ENCODE assay signal across 9 cellular contexts in the genomic region with DNA sequence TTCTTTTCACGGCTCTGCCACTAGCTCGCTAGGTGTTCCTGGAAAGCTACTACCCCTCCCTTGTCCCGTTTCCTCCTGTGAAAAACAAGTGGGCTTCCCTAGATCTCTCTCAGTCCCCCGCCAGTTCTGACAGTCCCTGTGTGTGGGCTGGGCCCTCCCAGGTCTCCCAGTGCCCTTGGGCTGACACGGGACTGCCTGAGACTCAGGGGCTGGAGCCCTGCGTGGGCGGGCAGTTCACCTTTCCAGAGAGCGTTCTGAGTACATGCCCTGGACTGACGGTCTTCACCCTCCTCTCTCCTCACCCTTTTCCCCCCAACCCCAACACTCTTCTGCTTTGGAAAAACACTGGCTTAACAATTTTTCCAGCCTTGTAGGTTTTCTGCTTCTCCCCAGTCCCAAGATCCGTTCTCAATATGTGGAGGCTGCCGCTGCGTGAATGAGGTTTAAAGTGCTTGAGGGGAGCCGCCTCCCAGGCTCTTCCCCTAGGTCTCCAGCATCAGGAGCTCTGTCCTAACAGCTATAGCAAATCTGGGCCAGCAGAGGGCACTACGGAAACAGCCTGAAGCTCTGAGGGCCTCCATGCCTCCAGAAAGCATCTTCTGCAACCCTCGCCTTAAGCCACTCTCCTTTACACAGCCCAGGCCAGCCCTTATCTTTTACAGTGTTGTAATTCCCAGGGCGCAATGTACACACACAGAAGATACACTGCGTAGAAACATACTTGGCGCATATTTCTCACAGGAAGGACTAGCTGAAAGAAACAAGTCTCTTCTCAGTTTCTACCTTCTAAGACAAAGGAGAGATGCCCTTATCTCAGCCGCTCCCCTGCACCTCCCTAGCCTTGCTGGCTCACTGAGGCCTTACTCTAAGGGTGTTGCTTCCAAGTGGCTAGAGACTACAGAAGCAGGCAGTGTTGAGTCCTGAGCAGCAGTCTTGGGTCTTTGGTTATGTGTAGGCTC. TPM values are rescaled to one million over a fixed set of nuclear protein-coding genes. Genes with fewer than 3 reads are reported as not detected.
A peak's percentile ranks its signal among the peaks of the same experiment; 100 is the strongest.
DNase-seq lines count a peak whose midpoint lies in the region; ATAC-seq and TF ChIP-seq lines count a peak whose summit lies in the region.
"Had no signal": no experiment of that assay in that cellular context is flagged by ENCODE, and none has a peak within 500 bp of the region (broad histone marks: within the 10 kb centered on the region; RNA-seq: fewer than 3 reads in every experiment).

No MANE protein-coding gene starts in this region.

- DNase-seq in Calu3 (peak; percentile 59), HT1080 (ENCODE audit: low read depth) (peak; percentile 43), astrocyte of the hippocampus (ENCODE audit: low read depth, low spot score) (peak; percentile 12), myocyte (ENCODE audit: low read depth) (peak; percentile 28), NCI-H1105 treated with DMSO at 0.1 percent for 48 hours (lab: John Stamatoyannopoulos, UW) (no peak), DMS114 treated with DMSO at 0.1 percent for 48 hours (lab: John Stamatoyannopoulos, UW; ENCODE audit: unreplicated experiment) (no peak)

- peak; percentile 37 for TF ChIP-seq CTCF in Calu3 (IDR thresholded peaks at IDR 0.05; ENCODE audit: unreplicated experiment)

- ATAC-seq in GM19455 (IDR thresholded peaks at IDR 0.05; ENCODE audit: unreplicated experiment) (peak; percentile 82), SK-N-SH treated with all-trans-retinoic acid at 6 μM for 48 hours (peak; percentile 96)

- H3K9me3 Mint-ChIP-seq in Calu3 (ENCODE audit: low read depth, unreplicated experiment): no peaks in the 10 kb centered on the region

- no peaks in the 10 kb centered on the region for H3K4me1 Mint-ChIP-seq in Calu3 (ENCODE audit: low read depth, unreplicated experiment)

- no peak overlapping the region for H3K27ac Mint-ChIP-seq in Calu3 (ENCODE audit: unreplicated experiment)

- intact Hi-C loops in Calu3 (cut with micrococcal nuclease; ENCODE audit: unreplicated experiment): no loop called here

- no TSS peak for BruUV-seq in Calu3 (replicated peaks; lab: Mats Ljungman, UMichigan)

- no peaks in the 10 kb centered on the region for H3K36me3 Mint-ChIP-seq in Calu3 (ENCODE audit: insufficient read depth, unreplicated experiment)

- CTCF ChIA-PET in Calu3 (lab: Charles Lee): interaction anchor here (0.6 to 1.5 kb wide), 6 partner anchors 9 to 131 kb away, joined by 3 to 7 read pairs (median 4); no protein-coding TSS in a partner anchor

- H3K4me3 Mint-ChIP-seq in Calu3 (ENCODE audit: low read depth, unreplicated experiment): no peak overlapping the region

- H3K27me3 Mint-ChIP-seq in Calu3 (ENCODE audit: unreplicated experiment): peaks cover 70% of the 10 kb centered on the region

TF ChIP-seq in SK-N-SH treated with all-trans-retinoic acid at 6 μM for 48 hours, 23 proteins besides CTCF, POLR2A, EP300 and RAD21:
- TF ChIP-seq TSHZ2 (CRISPR knock-in tag; IDR thresholded peaks at IDR 0.05) (no peak), ESRRG (CRISPR knock-in tag; IDR thresholded peaks at IDR 0.05) (no peak), CSRNP3 (CRISPR knock-in tag; IDR thresholded peaks at IDR 0.05) (no peak), ISL1 (CRISPR knock-in tag; IDR thresholded peaks at IDR 0.05) (no peak), CSDC2 (CRISPR knock-in tag; IDR thresholded peaks at IDR 0.05) (no peak), ZNF70 (CRISPR knock-in tag; IDR thresholded peaks at IDR 0.05) (no peak), ZFP3 (CRISPR knock-in tag; IDR thresholded peaks at IDR 0.05) (no peak), TCF4 (CRISPR knock-in tag; IDR thresholded peaks at IDR 0.05; ENCODE audit: borderline replicate concordance) (no peak), TOX (CRISPR knock-in tag; IDR thresholded peaks at IDR 0.05; ENCODE audit: borderline replicate concordance) (no peak), ARNTL (CRISPR knock-in tag; IDR thresholded peaks at IDR 0.05; ENCODE audit: borderline replicate concordance, low read depth) (no peak), SNAI2 (CRISPR knock-in tag; IDR thresholded peaks at IDR 0.05) (no peak), RARB (CRISPR knock-in tag; IDR thresholded peaks at IDR 0.05) (no peak), PPARA (CRISPR knock-in tag; IDR thresholded peaks at IDR 0.05; ENCODE audit: borderline replicate concordance) (no peak), GLIS3 (CRISPR knock-in tag; IDR thresholded peaks at IDR 0.05) (no peak), ZNF8 (CRISPR knock-in tag; IDR thresholded peaks at IDR 0.05) (no peak)
- TF ChIP-seq, protein P1, sequence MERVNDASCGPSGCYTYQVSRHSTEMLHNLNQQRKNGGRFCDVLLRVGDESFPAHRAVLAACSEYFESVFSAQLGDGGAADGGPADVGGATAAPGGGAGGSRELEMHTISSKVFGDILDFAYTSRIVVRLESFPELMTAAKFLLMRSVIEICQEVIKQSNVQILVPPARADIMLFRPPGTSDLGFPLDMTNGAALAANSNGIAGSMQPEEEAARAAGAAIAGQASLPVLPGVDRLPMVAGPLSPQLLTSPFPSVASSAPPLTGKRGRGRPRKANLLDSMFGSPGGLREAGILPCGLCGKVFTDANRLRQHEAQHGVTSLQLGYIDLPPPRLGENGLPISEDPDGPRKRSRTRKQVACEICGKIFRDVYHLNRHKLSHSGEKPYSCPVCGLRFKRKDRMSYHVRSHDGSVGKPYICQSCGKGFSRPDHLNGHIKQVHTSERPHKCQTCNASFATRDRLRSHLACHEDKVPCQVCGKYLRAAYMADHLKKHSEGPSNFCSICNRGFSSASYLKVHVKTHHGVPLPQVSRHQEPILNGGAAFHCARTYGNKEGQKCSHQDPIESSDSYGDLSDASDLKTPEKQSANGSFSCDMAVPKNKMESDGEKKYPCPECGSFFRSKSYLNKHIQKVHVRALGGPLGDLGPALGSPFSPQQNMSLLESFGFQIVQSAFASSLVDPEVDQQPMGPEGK (CRISPR knock-in tag; IDR thresholded peaks at IDR 0.05; ENCODE audit: borderline replicate concordance): no peak

RNA-seq across cellular contexts. Expression of gene DCD, which starts 10.4 kb away (rescaled TPM):
- total RNA-seq in Calu3 (2022) (not detected in 2 replicates), myocyte (not detected in 2 replicates)
- total RNA-seq in HT1080 (2014; rRNA removed; shearing (Covaris generic)): not detected in 2 replicates
- polyA plus RNA-seq in HT1080 (2015; cell fraction: cytosol; rRNA removed): not detected in 2 replicates
- not detected in 2 replicates for polyA plus RNA-seq in HT1080 (2015; cell fraction: nucleus; rRNA removed)
- polyA plus RNA-seq in myocyte (2012): not detected
- total RNA-seq: temporal lobe had no signal

RNA-seq across cellular contexts. Expression of gene LACRT, which starts 23.9 kb away (rescaled TPM):
- not detected in 2 replicates for total RNA-seq in Calu3 (2022)
- total RNA-seq in HT1080 (2014; rRNA removed; shearing (Covaris generic)): not detected in 2 replicates
- polyA plus RNA-seq in HT1080 (2015; cell fraction: cytosol; rRNA removed): not detected in 2 replicates
- polyA plus RNA-seq in HT1080 (2015; cell fraction: nucleus; rRNA removed): not detected in 2 replicates
- not detected in 2 replicates for total RNA-seq in myocyte
- not detected for polyA plus RNA-seq in myocyte (2012)
- total RNA-seq: temporal lobe had no signal

Comparison
In these comparisons a context has a peak if more than half of its experiments do, and no peak if none do; other contexts are left out.
1. DNase-seq: peak in Calu3 (single experiment), HT1080 (single experiment), astrocyte of the hippocampus (single experiment) and myocyte (single experiment); none in NCI-H1105 treated with DMSO at 0.1 percent for 48 hours (single experiment) and DMS114 treated with DMSO at 0.1 percent for 48 hours (single experiment).